Comparison of ENCODE assay signal across 10 cellular contexts in genomic region chr13:52848455-52849190, GRCh38. TPM values are rescaled to one million over a fixed set of nuclear protein-coding genes. Genes with fewer than 3 reads are reported as not detected.
A peak's percentile ranks its signal among the peaks of the same experiment; 100 is the strongest.
DNase-seq lines count a peak whose midpoint lies in the region; ATAC-seq lines count a peak whose summit lies in the region.
"Had no signal": no experiment of that assay in that cellular context is flagged by ENCODE, and none has a peak within 500 bp of the region (broad histone marks: within the 10 kb centered on the region; RNA-seq: fewer than 3 reads in every experiment).

A gene with protein sequence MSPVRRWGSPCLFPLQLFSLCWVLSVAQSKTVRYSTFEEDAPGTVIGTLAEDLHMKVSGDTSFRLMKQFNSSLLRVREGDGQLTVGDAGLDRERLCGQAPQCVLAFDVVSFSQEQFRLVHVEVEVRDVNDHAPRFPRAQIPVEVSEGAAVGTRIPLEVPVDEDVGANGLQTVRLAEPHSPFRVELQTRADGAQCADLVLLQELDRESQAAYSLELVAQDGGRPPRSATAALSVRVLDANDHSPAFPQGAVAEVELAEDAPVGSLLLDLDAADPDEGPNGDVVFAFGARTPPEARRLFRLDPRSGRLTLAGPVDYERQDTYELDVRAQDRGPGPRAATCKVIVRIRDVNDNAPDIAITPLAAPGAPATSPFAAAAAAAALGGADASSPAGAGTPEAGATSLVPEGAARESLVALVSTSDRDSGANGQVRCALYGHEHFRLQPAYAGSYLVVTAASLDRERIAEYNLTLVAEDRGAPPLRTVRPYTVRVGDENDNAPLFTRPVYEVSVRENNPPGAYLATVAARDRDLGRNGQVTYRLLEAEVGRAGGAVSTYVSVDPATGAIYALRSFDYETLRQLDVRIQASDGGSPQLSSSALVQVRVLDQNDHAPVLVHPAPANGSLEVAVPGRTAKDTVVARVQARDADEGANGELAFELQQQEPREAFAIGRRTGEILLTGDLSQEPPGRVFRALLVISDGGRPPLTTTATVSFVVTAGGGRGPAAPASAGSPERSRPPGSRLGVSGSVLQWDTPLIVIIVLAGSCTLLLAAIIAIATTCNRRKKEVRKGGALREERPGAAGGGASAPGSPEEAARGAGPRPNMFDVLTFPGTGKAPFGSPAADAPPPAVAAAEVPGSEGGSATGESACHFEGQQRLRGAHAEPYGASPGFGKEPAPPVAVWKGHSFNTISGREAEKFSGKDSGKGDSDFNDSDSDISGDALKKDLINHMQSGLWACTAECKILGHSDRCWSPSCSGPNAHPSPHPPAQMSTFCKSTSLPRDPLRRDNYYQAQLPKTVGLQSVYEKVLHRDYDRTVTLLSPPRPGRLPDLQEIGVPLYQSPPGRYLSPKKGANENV (minus strand): TSS chr13:52848640. CDS start chr13:52848436, 204 bp downstream.

- CTCF ChIA-PET in naive thymus-derived CD4-positive, alpha-beta T cell (lab: Charles Lee) = no interaction called here

- H3K4me3 ChIP-seq in naive thymus-derived CD4-positive, alpha-beta T cell (ENCODE audit: low read length) = no peak within 1 kb of the TSS
- H3K4me3 ChIP-seq: K562 had no signal

- no peak within 1 kb of the TSS for H3K27ac Mint-ChIP-seq in activated naive CD8-positive, alpha-beta T cell treated with anti-CD3 and anti-CD28 coated beads, Interleukin-2, amount 50 U/mL, for 24 hours
- H3K27ac Mint-ChIP-seq in naive thymus-derived CD4-positive, alpha-beta T cell = peak within 1 kb of the TSS in 1 of 9 donors; percentile 75

- intact Hi-C loops in naive thymus-derived CD4-positive, alpha-beta T cell (cut with micrococcal nuclease) = no loop called here
- intact Hi-C loops in Right ventricle myocardium inferior (cut with DNase I) = no loop called here

- no peak within 1 kb of the TSS for H3K4me3 Mint-ChIP-seq in activated naive CD8-positive, alpha-beta T cell treated with anti-CD3 and anti-CD28 coated beads, Interleukin-2, amount 50 U/mL, for 24 hours
- H3K4me3 Mint-ChIP-seq in naive thymus-derived CD4-positive, alpha-beta T cell = peak within 1 kb of the TSS in 9 of 10 donors; percentile 26 to 77 (median 70)

- peaks cover 4 to 18% of the 10 kb centered on the region in 2 donors for H3K27me3 ChIP-seq in naive thymus-derived CD4-positive, alpha-beta T cell (ENCODE audit: control insufficient read depth in 2 of 2, insufficient read depth in 2 of 2, low read length in 2 of 2)

- no peak for ATAC-seq in activated naive CD8-positive, alpha-beta T cell treated with anti-CD3 and anti-CD28 coated beads, Interleukin-2, amount 50 U/mL, for 24 hours
- ATAC-seq in naive thymus-derived CD4-positive, alpha-beta T cell = no peak
- ATAC-seq in GM18870 (IDR thresholded peaks at IDR 0.05; ENCODE audit: unreplicated experiment) (no peak), GM19467 (IDR thresholded peaks at IDR 0.05; ENCODE audit: unreplicated experiment) (no peak), HG03460 (IDR thresholded peaks at IDR 0.05; ENCODE audit: unreplicated experiment) (no peak), Right ventricle myocardium inferior (no peak)
- ATAC-seq: K562 had no signal

- no peaks in the 10 kb centered on the region for H3K9me3 ChIP-seq in naive thymus-derived CD4-positive, alpha-beta T cell (ENCODE audit: control insufficient read depth in 2 of 3, low read length in 3 of 3)

- peaks cover 22% of the 10 kb centered on the region for H3K4me1 Mint-ChIP-seq in activated naive CD8-positive, alpha-beta T cell treated with anti-CD3 and anti-CD28 coated beads, Interleukin-2, amount 50 U/mL, for 24 hours
- peaks cover 11 to 42% (median 32%) of the 10 kb centered on the region in 7 donors for H3K4me1 Mint-ChIP-seq in naive thymus-derived CD4-positive, alpha-beta T cell

- POLR2A ChIA-PET in naive thymus-derived CD4-positive, alpha-beta T cell (lab: Charles Lee) = no interaction called here

- DNase-seq in DMS114 treated with DMSO at 0.1 percent for 48 hours (lab: John Stamatoyannopoulos, UW; ENCODE audit: unreplicated experiment) (peak; percentile 52), NCI-H2081 (lab: John Stamatoyannopoulos, UW) (peak; percentile 88), Right ventricle myocardium inferior (ENCODE audit: missing footprints) (no peak)
- peak; percentile 8 for DNase-seq in activated naive CD8-positive, alpha-beta T cell treated with anti-CD3 and anti-CD28 coated beads, Interleukin-2, amount 50 U/mL, for 24 hours
- DNase-seq in naive thymus-derived CD4-positive, alpha-beta T cell = no peak

- peaks cover 73% of the 10 kb centered on the region for H3K27me3 Mint-ChIP-seq in activated naive CD8-positive, alpha-beta T cell treated with anti-CD3 and anti-CD28 coated beads, Interleukin-2, amount 50 U/mL, for 24 hours
- peaks cover 63 to 78% (median 68%) of the 10 kb centered on the region in 5 donors for H3K27me3 Mint-ChIP-seq in naive thymus-derived CD4-positive, alpha-beta T cell

- no peaks in the 10 kb centered on the region for H3K9me3 Mint-ChIP-seq in activated naive CD8-positive, alpha-beta T cell treated with anti-CD3 and anti-CD28 coated beads, Interleukin-2, amount 50 U/mL, for 24 hours
- H3K9me3 Mint-ChIP-seq in naive thymus-derived CD4-positive, alpha-beta T cell = peaks cover 0 to 33% (median 13%) of the 10 kb centered on the region in 11 donors

- peaks cover 7% of the 10 kb centered on the region for H3K36me3 Mint-ChIP-seq in activated naive CD8-positive, alpha-beta T cell treated with anti-CD3 and anti-CD28 coated beads, Interleukin-2, amount 50 U/mL, for 24 hours (ENCODE audit: low read depth)
- H3K36me3 Mint-ChIP-seq in naive thymus-derived CD4-positive, alpha-beta T cell = peaks cover 0 to 13% (median 1%) of the 10 kb centered on the region in 5 donors

- H3K36me3 ChIP-seq in naive thymus-derived CD4-positive, alpha-beta T cell (ENCODE audit: control insufficient read depth in 2 of 3, insufficient read depth in 3 of 3, low read length in 3 of 3) = no peaks in the 10 kb centered on the region

- H3K27ac ChIP-seq in naive thymus-derived CD4-positive, alpha-beta T cell (ENCODE audit: low read depth, low read length) = no peak within 1 kb of the TSS

- H3K4me1 ChIP-seq in naive thymus-derived CD4-positive, alpha-beta T cell (ENCODE audit: control insufficient read depth in 2 of 2, insufficient read depth in 2 of 2, low read length in 2 of 2) = no peaks in the 10 kb centered on the region

RNA-seq across cellular contexts. Expression of the gene that starts here (rescaled TPM):
- not detected for total RNA-seq in naive thymus-derived CD4-positive, alpha-beta T cell
- polyA plus RNA-seq in naive thymus-derived CD4-positive, alpha-beta T cell = not detected
- 0.05 TPM for total RNA-seq in Right ventricle myocardium inferior
- total RNA-seq: K562, liver had no signal
- polyA plus RNA-seq: K562, liver had no signal

Comparison
In these comparisons a context has a peak if more than half of its experiments do, and no peak if none do; other contexts are left out.
1. DNase-seq: peak in DMS114 treated with DMSO at 0.1 percent for 48 hours (single experiment), NCI-H2081 (2 of 2) and activated naive CD8-positive, alpha-beta T cell treated with anti-CD3 and anti-CD28 coated beads, Interleukin-2, amount 50 U/mL, for 24 hours (single experiment); none in naive thymus-derived CD4-positive, alpha-beta T cell (0 of 9) and Right ventricle myocardium inferior (single experiment).